Comparison of ENCODE assay signal across 7 cellular contexts in the genomic region with DNA sequence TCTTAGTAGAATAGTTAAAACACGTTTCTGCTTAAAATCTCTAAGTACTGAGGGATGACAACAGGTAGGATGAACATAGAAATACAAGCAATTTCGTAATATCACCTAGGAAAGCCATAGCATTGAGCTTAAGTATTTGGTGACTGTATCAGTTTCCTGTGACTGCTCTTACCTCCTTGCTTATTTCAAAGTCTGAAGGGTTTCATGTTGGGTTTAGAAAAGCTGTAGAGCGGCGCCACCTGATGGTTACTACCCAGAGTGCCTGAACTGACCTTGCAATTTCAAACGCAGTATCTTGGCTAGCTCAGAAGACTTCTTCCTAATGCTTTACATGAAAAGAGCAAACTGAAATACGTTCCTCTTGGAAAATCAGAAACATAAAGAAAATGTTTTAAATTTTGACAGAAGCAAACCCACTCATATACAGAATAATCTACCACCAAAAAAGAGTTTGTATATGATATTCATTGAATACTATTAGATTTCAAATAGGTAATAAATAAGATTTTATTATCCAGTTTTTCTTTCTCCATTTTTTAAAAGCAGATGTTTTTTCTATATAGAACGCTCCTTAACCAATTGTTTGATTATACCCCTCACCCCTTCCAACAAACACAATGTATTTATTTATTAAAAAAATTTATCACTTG.
DNase-seq lines count a peak whose midpoint lies in the region; ATAC-seq lines count a peak whose summit lies in the region.

No MANE protein-coding gene starts in this region.

- no peaks in the 10 kb centered on the region for H3K36me3 Mint-ChIP-seq in activated naive CD4-positive, alpha-beta T cell treated with anti-CD3 and anti-CD28 coated beads, Interleukin-2, amount 50 U/mL, for 24 hours

- peak; percentile 66 for DNase-seq in HT-29 (ENCODE audit: low spot score)
- DNase-seq in SKM-1 treated with dmso at 0.1 percent for 144 hours (lab: John Stamatoyannopoulos, UW; ENCODE audit: unreplicated experiment): peak; percentile 86
- DNase-seq in left ventricle myocardium superior: peak; percentile 71
- peak; percentile 72 for DNase-seq in stimulated activated CD4-positive, alpha-beta T cell treated with anti-CD3 and anti-CD28 coated beads, Interleukin-12 subunit alpha, Interleukin-12 subunit beta, amount 100 ng/mL, for 4 hours
- DNase-seq in NCI-H2196 treated with DMSO at 0.1 percent for 48 hours (lab: John Stamatoyannopoulos, UW; ENCODE audit: unreplicated experiment): no peak

- peaks cover 50% of the 10 kb centered on the region for H3K4me1 Mint-ChIP-seq in activated naive CD4-positive, alpha-beta T cell treated with anti-CD3 and anti-CD28 coated beads, Interleukin-2, amount 50 U/mL, for 24 hours

- peak overlapping the region; percentile 97 for H3K27ac Mint-ChIP-seq in activated naive CD4-positive, alpha-beta T cell treated with anti-CD3 and anti-CD28 coated beads, Interleukin-2, amount 50 U/mL, for 24 hours

- H3K27me3 Mint-ChIP-seq in activated naive CD4-positive, alpha-beta T cell treated with anti-CD3 and anti-CD28 coated beads, Interleukin-2, amount 50 U/mL, for 24 hours: no peaks in the 10 kb centered on the region

- H3K9me3 Mint-ChIP-seq in activated naive CD4-positive, alpha-beta T cell treated with anti-CD3 and anti-CD28 coated beads, Interleukin-2, amount 50 U/mL, for 24 hours: no peaks in the 10 kb centered on the region

- peak overlapping the region; percentile 69 for H3K4me3 Mint-ChIP-seq in activated naive CD4-positive, alpha-beta T cell treated with anti-CD3 and anti-CD28 coated beads, Interleukin-2, amount 50 U/mL, for 24 hours

- intact Hi-C loops in left ventricle myocardium superior (cut with micrococcal nuclease): no loop called here

- ATAC-seq in GM18867 (IDR thresholded peaks at IDR 0.05; ENCODE audit: unreplicated experiment) (peak; percentile 57), left ventricle myocardium superior (peak; percentile 59)
